In the genomic region with DNA sequence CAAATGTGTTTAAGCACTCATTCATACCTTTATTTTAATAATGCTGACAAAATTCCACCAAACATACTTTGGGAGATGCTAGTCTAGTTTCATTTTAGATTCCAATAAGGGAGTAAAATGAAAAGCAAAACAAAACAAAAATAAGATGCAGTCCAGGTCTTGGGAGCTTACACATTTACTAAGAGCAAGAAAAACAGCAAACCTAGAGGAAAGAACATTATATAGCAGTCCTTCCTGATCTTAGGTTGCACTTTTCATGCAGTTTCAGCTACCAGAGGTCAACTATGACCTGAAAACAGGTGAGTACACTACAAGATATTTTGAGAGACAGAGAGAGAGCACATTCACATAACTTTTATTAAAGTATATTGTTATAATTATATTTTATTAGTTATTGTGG, we compare ENCODE assay signal across 21 cellular contexts.
DNase-seq lines count a peak whose midpoint lies in the region; ATAC-seq and TF ChIP-seq lines count a peak whose summit lies in the region.
"Had no signal": no experiment of that assay in that cellular context is flagged by ENCODE, and none has a peak within 500 bp of the region (broad histone marks: within the 10 kb centered on the region; RNA-seq: fewer than 3 reads in every experiment).

No MANE protein-coding gene starts in this region.

- H4K20me1 ChIP-seq in GM23338 (replicated peaks; ENCODE audit: insufficient read depth), result no peaks in the 10 kb centered on the region

- H3K4me2 ChIP-seq in GM23338, result no peak overlapping the region

- DNase-seq in BE2C (no peak), GM23338 (ENCODE audit: low spot score) (peak; percentile 36), fibroblast of the aortic adventitia (ENCODE audit: low read depth) (no peak), superior temporal gyrus (ENCODE audit: extremely low spot score) (no peak), COLO829 (ENCODE audit: low spot score) (no peak), substantia nigra (lab: John Stamatoyannopoulos, UW) (no peak)
- DNase-seq: GF-D8, Karpas-422, MG63, NCI-H1092, NCI-H1436 treated with DMSO at 0.1 percent for 48 hours, NCI-H2029, NCI-H2171 treated with DMSO at 0.1 percent for 48 hours, OCI-M1, RPMI8226, SJCRH30, SW 1271 had no signal

- H3F3A ChIP-seq in GM23338 (replicated peaks; ENCODE audit: low read depth), result no peaks in the 10 kb centered on the region

- H3K79me2 ChIP-seq in GM23338 (replicated peaks; ENCODE audit: insufficient read depth), result no peaks in the 10 kb centered on the region

- H3K27ac ChIP-seq in GM23338 (ENCODE audit: low read depth), result no peak overlapping the region
- no peak overlapping the region for H3K27ac ChIP-seq in substantia nigra (ENCODE audit: low read depth, low read length, poor library complexity, severe bottlenecking)
- H3K27ac ChIP-seq: C4-2B, SJCRH30 had no signal

- no peaks in the 10 kb centered on the region for H3K9me2 ChIP-seq in GM23338 (ENCODE audit: insufficient read depth)

- no peaks in the 10 kb centered on the region for H3K9me3 Mint-ChIP-seq in GM23338
- H3K9me3 Mint-ChIP-seq: IgD-negative memory B cell had no signal

- H3K4me3 Mint-ChIP-seq in GM23338, result no peak overlapping the region
- H3K4me3 Mint-ChIP-seq: IgD-negative memory B cell had no signal

- H3K36me3 ChIP-seq in BE2C, result no peaks in the 10 kb centered on the region
- H3K36me3 ChIP-seq in GM23338 (ENCODE audit: insufficient read depth), result no peaks in the 10 kb centered on the region
- H3K36me3 ChIP-seq: MG63, SJCRH30 had no signal

- no peaks in the 10 kb centered on the region; the same call in 2 of the 3 replicates for H3K36me3 Mint-ChIP-seq in GM23338 (ENCODE audit: low read depth)

- peaks cover 2% of the 10 kb centered on the region for H3K27me3 Mint-ChIP-seq in GM23338 (ENCODE audit: insufficient read depth, low read depth, poor library complexity)

- no peak overlapping the region for H2AFZ ChIP-seq in GM23338

- peak; percentile 9; the same call in 1 of the 2 replicates for TF ChIP-seq CTCF in BE2C (IDR thresholded peaks at IDR 0.05; ENCODE audit: low read depth, low read length)
- no peak for TF ChIP-seq CTCF in GM23338 (conservative IDR thresholded peaks at IDR 0.05; ENCODE audit: low read depth in 2 of 2)
- TF ChIP-seq CTCF in fibroblast of the aortic adventitia (IDR thresholded peaks at IDR 0.05; ENCODE audit: insufficient read depth, low read length), result peak; percentile 35

- H3K4me1 ChIP-seq in BE2C, result peaks cover 3% of the 10 kb centered on the region; the same call in 1 of the 2 replicates
- H3K4me1 ChIP-seq in GM23338 (ENCODE audit: insufficient read depth), result peaks cover 10% of the 10 kb centered on the region; the same call in 1 of the 2 replicates

- peaks cover 12% of the 10 kb centered on the region for H3K4me1 Mint-ChIP-seq in GM23338
- H3K4me1 Mint-ChIP-seq: IgD-negative memory B cell had no signal

- no peaks in the 10 kb centered on the region for H3K27me3 ChIP-seq in BE2C
- H3K27me3 ChIP-seq in GM23338 (ENCODE audit: insufficient read depth), result no peaks in the 10 kb centered on the region
- H3K27me3 ChIP-seq: MG63, SJCRH30 had no signal

- ATAC-seq in GM23338 (no peak), SK-N-SH treated with all-trans-retinoic acid at 6 μM for 48 hours (peak; percentile 42; the same call in 1 of the 3 replicates)
- ATAC-seq: HCT116 had no signal

- no peak overlapping the region for H3K27ac Mint-ChIP-seq in GM23338
- H3K27ac Mint-ChIP-seq: IgD-negative memory B cell had no signal

- H3K9me3 ChIP-seq in BE2C, result no peaks in the 10 kb centered on the region
- H3K9me3 ChIP-seq: MG63, SJCRH30 had no signal

- H3K4me3 ChIP-seq in BE2C (ENCODE audit: low read depth, low read length) (no peak overlapping the region), GM23338 (no peak overlapping the region), fibroblast of the aortic adventitia (ENCODE audit: low read depth, low read length) (no peak overlapping the region)
- H3K4me3 ChIP-seq: MG63, SJCRH30 had no signal

TF ChIP-seq in GM23338, 12 proteins besides CTCF, POLR2A, EP300 and RAD21 (continues in another document):
- no peak for TF ChIP-seq NANOG (IDR thresholded peaks at IDR 0.05; ENCODE audit: borderline replicate concordance)

TF ChIP-seq in SK-N-SH treated with all-trans-retinoic acid at 6 μM for 48 hours, 23 proteins besides CTCF, POLR2A, EP300 and RAD21:
- TF ChIP-seq RARB (CRISPR knock-in tag; IDR thresholded peaks at IDR 0.05) (no peak), PPARA (CRISPR knock-in tag; IDR thresholded peaks at IDR 0.05; ENCODE audit: borderline replicate concordance) (no peak), ARNTL (CRISPR knock-in tag; IDR thresholded peaks at IDR 0.05; ENCODE audit: borderline replicate concordance, low read depth) (no peak), SNAI2 (CRISPR knock-in tag; IDR thresholded peaks at IDR 0.05) (no peak), ZNF8 (CRISPR knock-in tag; IDR thresholded peaks at IDR 0.05) (no peak), ISL1 (CRISPR knock-in tag; IDR thresholded peaks at IDR 0.05) (no peak), ZNF70 (CRISPR knock-in tag; IDR thresholded peaks at IDR 0.05) (no peak), ZFP3 (CRISPR knock-in tag; IDR thresholded peaks at IDR 0.05) (no peak), ZC3H10 (CRISPR knock-in tag; IDR thresholded peaks at IDR 0.05) (no peak), ZNF565 (CRISPR knock-in tag; conservative IDR thresholded peaks at IDR 0.05; ENCODE audit: low read depth) (no peak), OSR1 (CRISPR knock-in tag; IDR thresholded peaks at IDR 0.05) (no peak)
- TF ChIP-seq, protein P1, sequence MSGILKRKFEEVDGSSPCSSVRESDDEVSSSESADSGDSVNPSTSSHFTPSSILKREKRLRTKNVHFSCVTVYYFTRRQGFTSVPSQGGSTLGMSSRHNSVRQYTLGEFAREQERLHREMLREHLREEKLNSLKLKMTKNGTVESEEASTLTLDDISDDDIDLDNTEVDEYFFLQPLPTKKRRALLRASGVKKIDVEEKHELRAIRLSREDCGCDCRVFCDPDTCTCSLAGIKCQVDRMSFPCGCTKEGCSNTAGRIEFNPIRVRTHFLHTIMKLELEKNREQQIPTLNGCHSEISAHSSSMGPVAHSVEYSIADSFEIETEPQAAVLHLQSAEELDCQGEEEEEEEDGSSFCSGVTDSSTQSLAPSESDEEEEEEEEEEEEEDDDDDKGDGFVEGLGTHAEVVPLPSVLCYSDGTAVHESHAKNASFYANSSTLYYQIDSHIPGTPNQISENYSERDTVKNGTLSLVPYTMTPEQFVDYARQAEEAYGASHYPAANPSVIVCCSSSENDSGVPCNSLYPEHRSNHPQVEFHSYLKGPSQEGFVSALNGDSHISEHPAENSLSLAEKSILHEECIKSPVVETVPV (CRISPR knock-in tag; IDR thresholded peaks at IDR 0.05), result no peak
- TF ChIP-seq, protein P2, sequence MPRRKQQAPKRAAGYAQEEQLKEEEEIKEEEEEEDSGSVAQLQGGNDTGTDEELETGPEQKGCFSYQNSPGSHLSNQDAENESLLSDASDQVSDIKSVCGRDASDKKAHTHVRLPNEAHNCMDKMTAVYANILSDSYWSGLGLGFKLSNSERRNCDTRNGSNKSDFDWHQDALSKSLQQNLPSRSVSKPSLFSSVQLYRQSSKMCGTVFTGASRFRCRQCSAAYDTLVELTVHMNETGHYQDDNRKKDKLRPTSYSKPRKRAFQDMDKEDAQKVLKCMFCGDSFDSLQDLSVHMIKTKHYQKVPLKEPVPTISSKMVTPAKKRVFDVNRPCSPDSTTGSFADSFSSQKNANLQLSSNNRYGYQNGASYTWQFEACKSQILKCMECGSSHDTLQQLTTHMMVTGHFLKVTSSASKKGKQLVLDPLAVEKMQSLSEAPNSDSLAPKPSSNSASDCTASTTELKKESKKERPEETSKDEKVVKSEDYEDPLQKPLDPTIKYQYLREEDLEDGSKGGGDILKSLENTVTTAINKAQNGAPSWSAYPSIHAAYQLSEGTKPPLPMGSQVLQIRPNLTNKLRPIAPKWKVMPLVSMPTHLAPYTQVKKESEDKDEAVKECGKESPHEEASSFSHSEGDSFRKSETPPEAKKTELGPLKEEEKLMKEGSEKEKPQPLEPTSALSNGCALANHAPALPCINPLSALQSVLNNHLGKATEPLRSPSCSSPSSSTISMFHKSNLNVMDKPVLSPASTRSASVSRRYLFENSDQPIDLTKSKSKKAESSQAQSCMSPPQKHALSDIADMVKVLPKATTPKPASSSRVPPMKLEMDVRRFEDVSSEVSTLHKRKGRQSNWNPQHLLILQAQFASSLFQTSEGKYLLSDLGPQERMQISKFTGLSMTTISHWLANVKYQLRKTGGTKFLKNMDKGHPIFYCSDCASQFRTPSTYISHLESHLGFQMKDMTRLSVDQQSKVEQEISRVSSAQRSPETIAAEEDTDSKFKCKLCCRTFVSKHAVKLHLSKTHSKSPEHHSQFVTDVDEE (CRISPR knock-in tag; IDR thresholded peaks at IDR 0.05), result no peak
- TF ChIP-seq, protein P3, sequence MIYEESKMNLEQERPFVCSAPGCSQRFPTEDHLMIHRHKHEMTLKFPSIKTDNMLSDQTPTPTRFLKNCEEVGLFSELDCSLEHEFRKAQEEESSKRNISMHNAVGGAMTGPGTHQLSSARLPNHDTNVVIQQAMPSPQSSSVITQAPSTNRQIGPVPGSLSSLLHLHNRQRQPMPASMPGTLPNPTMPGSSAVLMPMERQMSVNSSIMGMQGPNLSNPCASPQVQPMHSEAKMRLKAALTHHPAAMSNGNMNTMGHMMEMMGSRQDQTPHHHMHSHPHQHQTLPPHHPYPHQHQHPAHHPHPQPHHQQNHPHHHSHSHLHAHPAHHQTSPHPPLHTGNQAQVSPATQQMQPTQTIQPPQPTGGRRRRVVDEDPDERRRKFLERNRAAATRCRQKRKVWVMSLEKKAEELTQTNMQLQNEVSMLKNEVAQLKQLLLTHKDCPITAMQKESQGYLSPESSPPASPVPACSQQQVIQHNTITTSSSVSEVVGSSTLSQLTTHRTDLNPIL (CRISPR knock-in tag; IDR thresholded peaks at IDR 0.05; ENCODE audit: low read depth), result no peak

Comparison
In these comparisons a context has a peak if more than half of its experiments do, and no peak if none do; other contexts are left out.
1. CTCF ChIP-seq: peak in BE2C (single experiment) and fibroblast of the aortic adventitia (single experiment); none in GM23338 (0 of 2).